8 cellular contexts compared by ENCODE assay signal in genomic region chr2:163348843-163349395, GRCh38.
DNase-seq lines count a peak whose midpoint lies in the region; ATAC-seq and TF ChIP-seq lines count a peak whose summit lies in the region.

No MANE protein-coding gene starts in this region.

- no peaks in the 10 kb centered on the region for H3K9me3 Mint-ChIP-seq in GM23338
- H3K9me3 Mint-ChIP-seq in activated CD8-positive, alpha-beta T cell treated with anti-CD3 and anti-CD28 coated beads, Interleukin-2, amount 10 ng/mL, durations not matched to agents 7 days and 5 days (ENCODE audit: insufficient read depth) = no peaks in the 10 kb centered on the region

- TF ChIP-seq CTCF in GM23338 (conservative IDR thresholded peaks at IDR 0.05; ENCODE audit: low read depth in 2 of 2) = no peak
- TF ChIP-seq CTCF in heart left ventricle (IDR thresholded peaks at IDR 0.05) = no peak

- CTCF ChIA-PET in activated CD8-positive, alpha-beta T cell treated with anti-CD3 and anti-CD28 coated beads, Interleukin-2, amount 10 ng/mL, durations not matched to agents 7 days and 5 days (lab: Charles Lee) = interaction anchor here (0.9 kb wide), 1 partner anchor 20 kb away, joined by 3 read pairs; no protein-coding TSS in a partner anchor

- DNase-seq in GM23338 (ENCODE audit: low spot score) (peak; percentile 41), SJCRH30 (peak; percentile 61 to 62), heart left ventricle (peak in 3 of 5 donors; percentile 18 to 25 (median 18)), GM03348 (ENCODE audit: low spot score) (no peak)
- no peak for DNase-seq in effector memory CD4-positive, alpha-beta T cell
- DNase-seq in activated CD8-positive, alpha-beta T cell treated with anti-CD3 and anti-CD28 coated beads, Interleukin-2, amount 10 ng/mL, durations not matched to agents 7 days and 5 days = no peak

- POLR2A ChIA-PET in activated CD8-positive, alpha-beta T cell treated with anti-CD3 and anti-CD28 coated beads, Interleukin-2, amount 10 ng/mL, durations not matched to agents 7 days and 5 days (lab: Charles Lee) = no interaction called here

- H3K36me3 Mint-ChIP-seq in GM23338 (ENCODE audit: low read depth) = no peaks in the 10 kb centered on the region
- no peaks in the 10 kb centered on the region for H3K36me3 Mint-ChIP-seq in activated CD8-positive, alpha-beta T cell treated with anti-CD3 and anti-CD28 coated beads, Interleukin-2, amount 10 ng/mL, durations not matched to agents 7 days and 5 days (ENCODE audit: low read depth)

- peaks cover 54% of the 10 kb centered on the region for H3K4me1 Mint-ChIP-seq in GM23338
- no peaks in the 10 kb centered on the region for H3K4me1 Mint-ChIP-seq in activated CD8-positive, alpha-beta T cell treated with anti-CD3 and anti-CD28 coated beads, Interleukin-2, amount 10 ng/mL, durations not matched to agents 7 days and 5 days (ENCODE audit: low read depth)

- no peak for TF ChIP-seq POLR2A in heart left ventricle (IDR thresholded peaks at IDR 0.05)

- no peak overlapping the region for H3K27ac Mint-ChIP-seq in GM23338
- no peak overlapping the region for H3K27ac Mint-ChIP-seq in activated CD8-positive, alpha-beta T cell treated with anti-CD3 and anti-CD28 coated beads, Interleukin-2, amount 10 ng/mL, durations not matched to agents 7 days and 5 days

- intact Hi-C loops in heart left ventricle (cut with DNase I) = loop anchor here (2.0 to 10.0 kb wide), 14 partner anchors 116 to 1126 kb away; partner anchors contain the start of gene FIGN (in 2 of the 10)

- H3K79me2 ChIP-seq in GM23338 (replicated peaks; ENCODE audit: insufficient read depth) = no peaks in the 10 kb centered on the region

- 52 to 67% (median 61%) methylated on average over 9 of the region's 9 CpGs for WGBS in heart left ventricle, 4 donors

- no peak overlapping the region for H2AFZ ChIP-seq in GM23338

- H3K9me2 ChIP-seq in GM23338 (ENCODE audit: insufficient read depth) = peaks cover 6% of the 10 kb centered on the region; the same call in 1 of the 2 replicates

- H3K27ac ChIP-seq in GM23338 (ENCODE audit: low read depth) = no peak overlapping the region
- peak overlapping the region; percentile 96 for H3K27ac ChIP-seq in SJCRH30
- peak overlapping the region; percentile 51 to 86 (median 77) for H3K27ac ChIP-seq in heart left ventricle
- H3K27ac ChIP-seq in rectal smooth muscle tissue (ENCODE audit: low read depth, low read length) = peak overlapping the region; percentile 73
- H3K27ac ChIP-seq in effector memory CD4-positive, alpha-beta T cell (ENCODE audit: insufficient read depth, low read length, poor library complexity, severe bottlenecking) = no peak overlapping the region

- peak overlapping the region; percentile 80 for H3K4me2 ChIP-seq in GM23338

- H3K9ac ChIP-seq in rectal smooth muscle tissue (ENCODE audit: low read length) = no peak overlapping the region

- H3K9me3 ChIP-seq in SJCRH30 (replicated peaks) (no peaks in the 10 kb centered on the region), heart left ventricle (no peaks in the 10 kb centered on the region)
- no peaks in the 10 kb centered on the region for H3K9me3 ChIP-seq in effector memory CD4-positive, alpha-beta T cell (ENCODE audit: control insufficient read depth, low read length)

- no peaks in the 10 kb centered on the region for H4K20me1 ChIP-seq in GM23338 (replicated peaks; ENCODE audit: insufficient read depth)

- peaks cover 6% of the 10 kb centered on the region for H3K27me3 Mint-ChIP-seq in GM23338 (ENCODE audit: insufficient read depth, low read depth, poor library complexity)
- peaks cover 6% of the 10 kb centered on the region for H3K27me3 Mint-ChIP-seq in activated CD8-positive, alpha-beta T cell treated with anti-CD3 and anti-CD28 coated beads, Interleukin-2, amount 10 ng/mL, durations not matched to agents 7 days and 5 days (ENCODE audit: low read depth)

- H3K27me3 ChIP-seq in GM23338 (ENCODE audit: insufficient read depth) = no peaks in the 10 kb centered on the region
- H3K27me3 ChIP-seq in SJCRH30 = no peaks in the 10 kb centered on the region
- H3K27me3 ChIP-seq in heart left ventricle = no peaks in the 10 kb centered on the region
- no peaks in the 10 kb centered on the region for H3K27me3 ChIP-seq in rectal smooth muscle tissue (ENCODE audit: control insufficient read depth, insufficient read depth, low read length)
- H3K27me3 ChIP-seq in effector memory CD4-positive, alpha-beta T cell (replicated peaks; ENCODE audit: control insufficient read depth, insufficient read depth, low read length, poor library complexity, severe bottlenecking) = no peaks in the 10 kb centered on the region

- H3K4me3 ChIP-seq in GM23338 (peak overlapping the region; percentile 58), SJCRH30 (peak overlapping the region; percentile 48), heart left ventricle (peak overlapping the region in 11 of 12 donors; percentile 12 to 55 (median 47)), rectal smooth muscle tissue (ENCODE audit: low read length) (peak overlapping the region; percentile 62)
- no peak overlapping the region for H3K4me3 ChIP-seq in effector memory CD4-positive, alpha-beta T cell (ENCODE audit: insufficient read depth, low read depth, low read length, poor library complexity, severe bottlenecking)

- ATAC-seq in GM23338 = peak; percentile 18
- ATAC-seq in heart left ventricle = peak in 3 of 4 donors; percentile 24 to 41 (median 35)
- ATAC-seq in HG03159 (IDR thresholded peaks at IDR 0.05; ENCODE audit: unreplicated experiment) = no peak
- no peak for ATAC-seq in activated CD8-positive, alpha-beta T cell treated with anti-CD3 and anti-CD28 coated beads, Interleukin-2, amount 10 ng/mL, durations not matched to agents 7 days and 5 days

- no peaks in the 10 kb centered on the region for H3F3A ChIP-seq in GM23338 (replicated peaks; ENCODE audit: low read depth)

- H3K36me3 ChIP-seq in GM23338 (ENCODE audit: insufficient read depth) (no peaks in the 10 kb centered on the region), SJCRH30 (no peaks in the 10 kb centered on the region), heart left ventricle (no peaks in the 10 kb centered on the region), rectal smooth muscle tissue (ENCODE audit: control insufficient read depth, insufficient read depth, low read length) (no peaks in the 10 kb centered on the region)
- H3K36me3 ChIP-seq in effector memory CD4-positive, alpha-beta T cell (ENCODE audit: control insufficient read depth, insufficient read depth, low read length) = no peaks in the 10 kb centered on the region

- H3K4me3 Mint-ChIP-seq in GM23338 = peak overlapping the region; percentile 75
- H3K4me3 Mint-ChIP-seq in activated CD8-positive, alpha-beta T cell treated with anti-CD3 and anti-CD28 coated beads, Interleukin-2, amount 10 ng/mL, durations not matched to agents 7 days and 5 days = no peak overlapping the region

- H3K4me1 ChIP-seq in GM23338 (ENCODE audit: insufficient read depth) (peaks cover 39% of the 10 kb centered on the region), SJCRH30 (peaks cover 19% of the 10 kb centered on the region), heart left ventricle (peaks cover 0 to 17% (median 6%) of the 10 kb centered on the region in 12 donors), rectal smooth muscle tissue (ENCODE audit: control insufficient read depth, insufficient read depth, low read length) (no peaks in the 10 kb centered on the region)
- no peaks in the 10 kb centered on the region for H3K4me1 ChIP-seq in effector memory CD4-positive, alpha-beta T cell (ENCODE audit: control insufficient read depth, insufficient read depth, low read length, poor library complexity, severe bottlenecking)

TF ChIP-seq in GM23338, 12 proteins besides CTCF, POLR2A, EP300 and RAD21:
- TF ChIP-seq EZH2phosphoT487 (IDR thresholded peaks at IDR 0.05; ENCODE audit: unreplicated experiment) = no peak
- TF ChIP-seq EZH2 (IDR thresholded peaks at IDR 0.05; ENCODE audit: low read depth, unreplicated experiment) = no peak
- TF ChIP-seq, protein P1, sequence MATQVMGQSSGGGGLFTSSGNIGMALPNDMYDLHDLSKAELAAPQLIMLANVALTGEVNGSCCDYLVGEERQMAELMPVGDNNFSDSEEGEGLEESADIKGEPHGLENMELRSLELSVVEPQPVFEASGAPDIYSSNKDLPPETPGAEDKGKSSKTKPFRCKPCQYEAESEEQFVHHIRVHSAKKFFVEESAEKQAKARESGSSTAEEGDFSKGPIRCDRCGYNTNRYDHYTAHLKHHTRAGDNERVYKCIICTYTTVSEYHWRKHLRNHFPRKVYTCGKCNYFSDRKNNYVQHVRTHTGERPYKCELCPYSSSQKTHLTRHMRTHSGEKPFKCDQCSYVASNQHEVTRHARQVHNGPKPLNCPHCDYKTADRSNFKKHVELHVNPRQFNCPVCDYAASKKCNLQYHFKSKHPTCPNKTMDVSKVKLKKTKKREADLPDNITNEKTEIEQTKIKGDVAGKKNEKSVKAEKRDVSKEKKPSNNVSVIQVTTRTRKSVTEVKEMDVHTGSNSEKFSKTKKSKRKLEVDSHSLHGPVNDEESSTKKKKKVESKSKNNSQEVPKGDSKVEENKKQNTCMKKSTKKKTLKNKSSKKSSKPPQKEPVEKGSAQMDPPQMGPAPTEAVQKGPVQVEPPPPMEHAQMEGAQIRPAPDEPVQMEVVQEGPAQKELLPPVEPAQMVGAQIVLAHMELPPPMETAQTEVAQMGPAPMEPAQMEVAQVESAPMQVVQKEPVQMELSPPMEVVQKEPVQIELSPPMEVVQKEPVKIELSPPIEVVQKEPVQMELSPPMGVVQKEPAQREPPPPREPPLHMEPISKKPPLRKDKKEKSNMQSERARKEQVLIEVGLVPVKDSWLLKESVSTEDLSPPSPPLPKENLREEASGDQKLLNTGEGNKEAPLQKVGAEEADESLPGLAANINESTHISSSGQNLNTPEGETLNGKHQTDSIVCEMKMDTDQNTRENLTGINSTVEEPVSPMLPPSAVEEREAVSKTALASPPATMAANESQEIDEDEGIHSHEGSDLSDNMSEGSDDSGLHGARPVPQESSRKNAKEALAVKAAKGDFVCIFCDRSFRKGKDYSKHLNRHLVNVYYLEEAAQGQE (IDR thresholded peaks at IDR 0.05; ENCODE audit: unreplicated experiment) = no peak
- TF ChIP-seq ZNF114 (CRISPR knock-in tag; IDR thresholded peaks at IDR 0.05) = no peak
- no peak for TF ChIP-seq POLR2AphosphoS5 (IDR thresholded peaks at IDR 0.05; ENCODE audit: low read depth)
- TF ChIP-seq, protein P2, sequence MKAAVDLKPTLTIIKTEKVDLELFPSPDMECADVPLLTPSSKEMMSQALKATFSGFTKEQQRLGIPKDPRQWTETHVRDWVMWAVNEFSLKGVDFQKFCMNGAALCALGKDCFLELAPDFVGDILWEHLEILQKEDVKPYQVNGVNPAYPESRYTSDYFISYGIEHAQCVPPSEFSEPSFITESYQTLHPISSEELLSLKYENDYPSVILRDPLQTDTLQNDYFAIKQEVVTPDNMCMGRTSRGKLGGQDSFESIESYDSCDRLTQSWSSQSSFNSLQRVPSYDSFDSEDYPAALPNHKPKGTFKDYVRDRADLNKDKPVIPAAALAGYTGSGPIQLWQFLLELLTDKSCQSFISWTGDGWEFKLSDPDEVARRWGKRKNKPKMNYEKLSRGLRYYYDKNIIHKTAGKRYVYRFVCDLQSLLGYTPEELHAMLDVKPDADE (IDR thresholded peaks at IDR 0.05) = no peak
- no peak for TF ChIP-seq STAT1 (IDR thresholded peaks at IDR 0.05; ENCODE audit: unreplicated experiment)

Comparison
In these comparisons a context has a peak if more than half of its experiments do, and no peak if none do; other contexts are left out.
1. ATAC-seq: peak in GM23338 (single experiment) and heart left ventricle (3 of 4); none in HG03159 (single experiment) and activated CD8-positive, alpha-beta T cell treated with anti-CD3 and anti-CD28 coated beads, Interleukin-2, amount 10 ng/mL, durations not matched to agents 7 days and 5 days (single experiment).
2. DNase-seq: peak in GM23338 (single experiment), SJCRH30 (2 of 2) and heart left ventricle (3 of 5); none in effector memory CD4-positive, alpha-beta T cell (0 of 3), GM03348 (single experiment) and activated CD8-positive, alpha-beta T cell treated with anti-CD3 and anti-CD28 coated beads, Interleukin-2, amount 10 ng/mL, durations not matched to agents 7 days and 5 days (single experiment).
3. H3K27ac ChIP-seq: peak in SJCRH30 (single experiment), heart left ventricle (12 of 12) and rectal smooth muscle tissue (single experiment); none in GM23338 (single experiment) and effector memory CD4-positive, alpha-beta T cell (single experiment).